2 cellular contexts compared by ENCODE assay signal in the genomic region with DNA sequence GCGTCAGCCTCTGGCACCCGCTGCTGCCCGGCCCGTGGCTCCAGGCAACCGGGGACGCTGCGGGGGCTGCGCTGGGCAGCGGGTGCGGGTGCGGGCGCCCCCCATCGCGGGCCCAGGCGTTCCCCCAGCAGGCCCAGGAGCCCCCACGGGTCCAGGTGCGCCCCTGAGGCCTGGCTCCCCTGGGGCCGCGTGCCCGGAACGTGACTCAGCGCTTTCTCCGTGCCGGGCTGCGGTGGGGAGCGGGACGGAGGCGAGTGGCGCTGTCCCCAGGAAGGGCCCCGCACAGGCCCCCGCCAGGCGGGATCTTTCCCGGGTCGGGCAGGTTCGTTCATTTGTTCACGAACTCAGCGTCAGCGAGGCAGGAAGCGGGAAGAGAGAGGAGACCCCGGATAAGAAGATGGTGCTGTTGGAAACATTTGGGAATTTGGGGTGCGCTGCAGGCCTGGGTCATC.
TF ChIP-seq lines count a peak whose summit lies in the region.

No MANE protein-coding gene starts in this region.

TF ChIP-seq in SK-N-SH, 30 proteins besides CTCF, POLR2A, EP300 and RAD21 (continued from another document):
- TF ChIP-seq, protein P1, sequence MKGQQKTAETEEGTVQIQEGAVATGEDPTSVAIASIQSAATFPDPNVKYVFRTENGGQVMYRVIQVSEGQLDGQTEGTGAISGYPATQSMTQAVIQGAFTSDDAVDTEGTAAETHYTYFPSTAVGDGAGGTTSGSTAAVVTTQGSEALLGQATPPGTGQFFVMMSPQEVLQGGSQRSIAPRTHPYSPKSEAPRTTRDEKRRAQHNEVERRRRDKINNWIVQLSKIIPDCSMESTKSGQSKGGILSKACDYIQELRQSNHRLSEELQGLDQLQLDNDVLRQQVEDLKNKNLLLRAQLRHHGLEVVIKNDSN (IDR thresholded peaks at IDR 0.05; ENCODE audit: borderline replicate concordance, low read depth): no peak

TF ChIP-seq in SK-N-SH treated with all-trans-retinoic acid at 6 μM for 48 hours, 23 proteins besides CTCF, POLR2A, EP300 and RAD21 (continued from another document):
- TF ChIP-seq ZFP30 (CRISPR knock-in tag; IDR thresholded peaks at IDR 0.05) (no peak), RARB (CRISPR knock-in tag; IDR thresholded peaks at IDR 0.05) (no peak), ZFP3 (CRISPR knock-in tag; IDR thresholded peaks at IDR 0.05) (no peak), SNAI2 (CRISPR knock-in tag; IDR thresholded peaks at IDR 0.05) (no peak), TOX (CRISPR knock-in tag; IDR thresholded peaks at IDR 0.05; ENCODE audit: borderline replicate concordance) (no peak), ZNF565 (CRISPR knock-in tag; conservative IDR thresholded peaks at IDR 0.05; ENCODE audit: low read depth) (no peak), ZC3H10 (CRISPR knock-in tag; IDR thresholded peaks at IDR 0.05) (no peak), GLIS3 (CRISPR knock-in tag; IDR thresholded peaks at IDR 0.05) (no peak), TCF4 (CRISPR knock-in tag; IDR thresholded peaks at IDR 0.05; ENCODE audit: borderline replicate concordance) (no peak), ARNTL (CRISPR knock-in tag; IDR thresholded peaks at IDR 0.05; ENCODE audit: borderline replicate concordance, low read depth) (no peak)
- TF ChIP-seq, protein P2, sequence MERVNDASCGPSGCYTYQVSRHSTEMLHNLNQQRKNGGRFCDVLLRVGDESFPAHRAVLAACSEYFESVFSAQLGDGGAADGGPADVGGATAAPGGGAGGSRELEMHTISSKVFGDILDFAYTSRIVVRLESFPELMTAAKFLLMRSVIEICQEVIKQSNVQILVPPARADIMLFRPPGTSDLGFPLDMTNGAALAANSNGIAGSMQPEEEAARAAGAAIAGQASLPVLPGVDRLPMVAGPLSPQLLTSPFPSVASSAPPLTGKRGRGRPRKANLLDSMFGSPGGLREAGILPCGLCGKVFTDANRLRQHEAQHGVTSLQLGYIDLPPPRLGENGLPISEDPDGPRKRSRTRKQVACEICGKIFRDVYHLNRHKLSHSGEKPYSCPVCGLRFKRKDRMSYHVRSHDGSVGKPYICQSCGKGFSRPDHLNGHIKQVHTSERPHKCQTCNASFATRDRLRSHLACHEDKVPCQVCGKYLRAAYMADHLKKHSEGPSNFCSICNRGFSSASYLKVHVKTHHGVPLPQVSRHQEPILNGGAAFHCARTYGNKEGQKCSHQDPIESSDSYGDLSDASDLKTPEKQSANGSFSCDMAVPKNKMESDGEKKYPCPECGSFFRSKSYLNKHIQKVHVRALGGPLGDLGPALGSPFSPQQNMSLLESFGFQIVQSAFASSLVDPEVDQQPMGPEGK (CRISPR knock-in tag; IDR thresholded peaks at IDR 0.05; ENCODE audit: borderline replicate concordance): no peak
- TF ChIP-seq, protein P3, sequence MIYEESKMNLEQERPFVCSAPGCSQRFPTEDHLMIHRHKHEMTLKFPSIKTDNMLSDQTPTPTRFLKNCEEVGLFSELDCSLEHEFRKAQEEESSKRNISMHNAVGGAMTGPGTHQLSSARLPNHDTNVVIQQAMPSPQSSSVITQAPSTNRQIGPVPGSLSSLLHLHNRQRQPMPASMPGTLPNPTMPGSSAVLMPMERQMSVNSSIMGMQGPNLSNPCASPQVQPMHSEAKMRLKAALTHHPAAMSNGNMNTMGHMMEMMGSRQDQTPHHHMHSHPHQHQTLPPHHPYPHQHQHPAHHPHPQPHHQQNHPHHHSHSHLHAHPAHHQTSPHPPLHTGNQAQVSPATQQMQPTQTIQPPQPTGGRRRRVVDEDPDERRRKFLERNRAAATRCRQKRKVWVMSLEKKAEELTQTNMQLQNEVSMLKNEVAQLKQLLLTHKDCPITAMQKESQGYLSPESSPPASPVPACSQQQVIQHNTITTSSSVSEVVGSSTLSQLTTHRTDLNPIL (CRISPR knock-in tag; IDR thresholded peaks at IDR 0.05; ENCODE audit: low read depth): no peak
- TF ChIP-seq, protein P4, sequence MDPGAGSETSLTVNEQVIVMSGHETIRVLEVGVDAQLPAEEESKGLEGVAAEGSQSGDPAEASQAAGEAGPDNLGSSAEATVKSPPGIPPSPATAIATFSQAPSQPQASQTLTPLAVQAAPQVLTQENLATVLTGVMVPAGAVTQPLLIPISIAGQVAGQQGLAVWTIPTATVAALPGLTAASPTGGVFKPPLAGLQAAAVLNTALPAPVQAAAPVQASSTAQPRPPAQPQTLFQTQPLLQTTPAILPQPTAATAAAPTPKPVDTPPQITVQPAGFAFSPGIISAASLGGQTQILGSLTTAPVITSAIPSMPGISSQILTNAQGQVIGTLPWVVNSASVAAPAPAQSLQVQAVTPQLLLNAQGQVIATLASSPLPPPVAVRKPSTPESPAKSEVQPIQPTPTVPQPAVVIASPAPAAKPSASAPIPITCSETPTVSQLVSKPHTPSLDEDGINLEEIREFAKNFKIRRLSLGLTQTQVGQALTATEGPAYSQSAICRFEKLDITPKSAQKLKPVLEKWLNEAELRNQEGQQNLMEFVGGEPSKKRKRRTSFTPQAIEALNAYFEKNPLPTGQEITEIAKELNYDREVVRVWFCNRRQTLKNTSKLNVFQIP (CRISPR knock-in tag; IDR thresholded peaks at IDR 0.05; ENCODE audit: borderline replicate concordance, low read depth): no peak
- TF ChIP-seq, protein P5, sequence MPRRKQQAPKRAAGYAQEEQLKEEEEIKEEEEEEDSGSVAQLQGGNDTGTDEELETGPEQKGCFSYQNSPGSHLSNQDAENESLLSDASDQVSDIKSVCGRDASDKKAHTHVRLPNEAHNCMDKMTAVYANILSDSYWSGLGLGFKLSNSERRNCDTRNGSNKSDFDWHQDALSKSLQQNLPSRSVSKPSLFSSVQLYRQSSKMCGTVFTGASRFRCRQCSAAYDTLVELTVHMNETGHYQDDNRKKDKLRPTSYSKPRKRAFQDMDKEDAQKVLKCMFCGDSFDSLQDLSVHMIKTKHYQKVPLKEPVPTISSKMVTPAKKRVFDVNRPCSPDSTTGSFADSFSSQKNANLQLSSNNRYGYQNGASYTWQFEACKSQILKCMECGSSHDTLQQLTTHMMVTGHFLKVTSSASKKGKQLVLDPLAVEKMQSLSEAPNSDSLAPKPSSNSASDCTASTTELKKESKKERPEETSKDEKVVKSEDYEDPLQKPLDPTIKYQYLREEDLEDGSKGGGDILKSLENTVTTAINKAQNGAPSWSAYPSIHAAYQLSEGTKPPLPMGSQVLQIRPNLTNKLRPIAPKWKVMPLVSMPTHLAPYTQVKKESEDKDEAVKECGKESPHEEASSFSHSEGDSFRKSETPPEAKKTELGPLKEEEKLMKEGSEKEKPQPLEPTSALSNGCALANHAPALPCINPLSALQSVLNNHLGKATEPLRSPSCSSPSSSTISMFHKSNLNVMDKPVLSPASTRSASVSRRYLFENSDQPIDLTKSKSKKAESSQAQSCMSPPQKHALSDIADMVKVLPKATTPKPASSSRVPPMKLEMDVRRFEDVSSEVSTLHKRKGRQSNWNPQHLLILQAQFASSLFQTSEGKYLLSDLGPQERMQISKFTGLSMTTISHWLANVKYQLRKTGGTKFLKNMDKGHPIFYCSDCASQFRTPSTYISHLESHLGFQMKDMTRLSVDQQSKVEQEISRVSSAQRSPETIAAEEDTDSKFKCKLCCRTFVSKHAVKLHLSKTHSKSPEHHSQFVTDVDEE (CRISPR knock-in tag; IDR thresholded peaks at IDR 0.05): no peak
- TF ChIP-seq, protein P6, sequence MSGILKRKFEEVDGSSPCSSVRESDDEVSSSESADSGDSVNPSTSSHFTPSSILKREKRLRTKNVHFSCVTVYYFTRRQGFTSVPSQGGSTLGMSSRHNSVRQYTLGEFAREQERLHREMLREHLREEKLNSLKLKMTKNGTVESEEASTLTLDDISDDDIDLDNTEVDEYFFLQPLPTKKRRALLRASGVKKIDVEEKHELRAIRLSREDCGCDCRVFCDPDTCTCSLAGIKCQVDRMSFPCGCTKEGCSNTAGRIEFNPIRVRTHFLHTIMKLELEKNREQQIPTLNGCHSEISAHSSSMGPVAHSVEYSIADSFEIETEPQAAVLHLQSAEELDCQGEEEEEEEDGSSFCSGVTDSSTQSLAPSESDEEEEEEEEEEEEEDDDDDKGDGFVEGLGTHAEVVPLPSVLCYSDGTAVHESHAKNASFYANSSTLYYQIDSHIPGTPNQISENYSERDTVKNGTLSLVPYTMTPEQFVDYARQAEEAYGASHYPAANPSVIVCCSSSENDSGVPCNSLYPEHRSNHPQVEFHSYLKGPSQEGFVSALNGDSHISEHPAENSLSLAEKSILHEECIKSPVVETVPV (CRISPR knock-in tag; IDR thresholded peaks at IDR 0.05): no peak
